ENCODE assay signal across 25 cellular contexts in the genomic region with DNA sequence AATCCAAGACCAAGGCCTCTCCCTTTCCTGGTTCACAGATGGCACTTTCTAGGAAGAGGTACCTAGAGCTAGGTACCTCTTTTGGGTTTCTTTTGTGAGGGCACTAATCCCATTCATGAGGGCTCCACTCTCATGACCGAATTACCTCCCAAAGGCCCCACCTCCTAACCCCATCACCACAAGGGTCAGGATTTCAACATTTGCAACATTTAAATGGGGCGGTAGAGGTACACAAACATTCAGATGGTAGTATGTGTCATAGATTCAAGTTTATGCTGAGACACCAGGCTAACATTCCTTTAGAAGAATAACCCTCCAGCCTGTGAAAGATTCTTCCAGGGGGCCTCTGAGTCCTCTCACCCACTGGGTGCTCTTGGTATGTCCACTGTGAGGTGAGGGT.
DNase-seq lines count a peak whose midpoint lies in the region; ATAC-seq and TF ChIP-seq lines count a peak whose summit lies in the region.
"Had no signal": no experiment of that assay in that cellular context is flagged by ENCODE, and none has a peak within 500 bp of the region (broad histone marks: within the 10 kb centered on the region; RNA-seq: fewer than 3 reads in every experiment).

No MANE protein-coding gene starts in this region.

- peak overlapping the region; percentile 18 for H2BK5ac ChIP-seq in trophoblast cell (ENCODE audit: low read depth, low read length, poor library complexity)

- peaks cover 23% of the 10 kb centered on the region for H3K79me1 ChIP-seq in trophoblast cell (ENCODE audit: low read length)

- H2AK5ac ChIP-seq in trophoblast cell (ENCODE audit: low read length): no peak overlapping the region

- H3K27ac ChIP-seq in GM23248 (no peak overlapping the region), trophoblast cell (ENCODE audit: low read depth, low read length) (peak overlapping the region; percentile 28)
- H3K27ac ChIP-seq: SK-N-MC, suprapubic skin, WERI-Rb-1 had no signal

- H3F3A ChIP-seq in GM23248 (ENCODE audit: insufficient read depth): no peaks in the 10 kb centered on the region

- no peak overlapping the region for H2BK120ac ChIP-seq in trophoblast cell (ENCODE audit: insufficient read depth, low read length, poor library complexity)

- H3K23ac ChIP-seq in trophoblast cell (ENCODE audit: low read length): no peak overlapping the region

- no peak overlapping the region for H2AFZ ChIP-seq in GM23248
- no peak overlapping the region for H2AFZ ChIP-seq in trophoblast cell (ENCODE audit: insufficient read depth, low read length, poor library complexity)

- no peak overlapping the region for H2BK12ac ChIP-seq in trophoblast cell (ENCODE audit: low read length)

- ATAC-seq in GM19035 (IDR thresholded peaks at IDR 0.05; ENCODE audit: unreplicated experiment) (no peak), HG03342 (IDR thresholded peaks at IDR 0.05; ENCODE audit: unreplicated experiment) (no peak)
- ATAC-seq: natural killer cell had no signal

- in situ Hi-C loops in GM23248 (cut with MboI): no loop called here

- no peak overlapping the region for H4K91ac ChIP-seq in trophoblast cell (ENCODE audit: low read depth, low read length)

- H3K4me1 ChIP-seq in GM23248 (ENCODE audit: insufficient read depth): no peaks in the 10 kb centered on the region
- peaks cover 23 to 43% of the 10 kb centered on the region in 2 experiments for H3K4me1 ChIP-seq in trophoblast cell (ENCODE audit: control insufficient read depth in 1 of 2, insufficient read depth in 2 of 2, low read length in 2 of 2)

- no peak overlapping the region for H4K8ac ChIP-seq in trophoblast cell (ENCODE audit: low read depth, low read length)

- H3K9me3 ChIP-seq in GM23248 (ENCODE audit: low read depth) (no peaks in the 10 kb centered on the region), trophoblast cell (ENCODE audit: insufficient read depth, low read depth, low read length) (no peaks in the 10 kb centered on the region)
- H3K9me3 ChIP-seq: suprapubic skin, uterus had no signal

- no peaks in the 10 kb centered on the region for H3K27me3 ChIP-seq in GM23248 (replicated peaks; ENCODE audit: insufficient read depth)
- no peaks in the 10 kb centered on the region for H3K27me3 ChIP-seq in trophoblast cell (ENCODE audit: insufficient read depth, low read length)
- H3K27me3 ChIP-seq: suprapubic skin, uterus had no signal

- H3K36me3 ChIP-seq in GM23248 (ENCODE audit: low read depth) (no peaks in the 10 kb centered on the region), trophoblast cell (ENCODE audit: control insufficient read depth in 1 of 2, insufficient read depth in 2 of 2, low read length in 2 of 2) (no peaks in the 10 kb centered on the region)
- H3K36me3 ChIP-seq: suprapubic skin, uterus, WERI-Rb-1 had no signal

- peak; percentile 14 for DNase-seq in GM23248
- peak; percentile 80 for DNase-seq in amniotic epithelial cell (ENCODE audit: low read depth)
- peak; percentile 33 for DNase-seq in fibroblast of pulmonary artery (ENCODE audit: low read depth)
- DNase-seq in trophoblast cell: no peak
- no peak for DNase-seq in activated gamma-delta T cell treated with Interleukin-2 at 50 U/mL for 16 hours
- no peak for DNase-seq in NCI-H1694 treated with DMSO at 0.1 percent for 48 hours (lab: John Stamatoyannopoulos, UW)
- DNase-seq: activated CD4-positive, alpha-beta memory T cell treated with anti-CD3 and anti-CD28 coated beads for 36 hours; amygdala; cerebellar nuclear complex; DMS 273 treated with DMSO at 0.1 percent for 48 hours; HCEC 1CT; KBM-7; mesendoderm; natural killer cell; NCI-H1694; NCI-H2171 treated with DMSO at 0.1 percent for 48 hours; posterior cingulate gyrus; RPMI8226; T-helper 2 cell; uterus; WERI-Rb-1 had no signal

- no peaks in the 10 kb centered on the region for H3K9me2 ChIP-seq in GM23248 (ENCODE audit: insufficient read depth)

- H3K4ac ChIP-seq in trophoblast cell (ENCODE audit: low read depth, low read length): no peak overlapping the region

- H3K79me2 ChIP-seq in GM23248 (ENCODE audit: insufficient read depth): no peaks in the 10 kb centered on the region
- H3K79me2 ChIP-seq in trophoblast cell (ENCODE audit: control insufficient read depth, insufficient read depth, low read length, poor library complexity): peaks cover 2% of the 10 kb centered on the region

- no peak overlapping the region for H3K18ac ChIP-seq in trophoblast cell (ENCODE audit: low read length)

- H4K12ac ChIP-seq in trophoblast cell (ENCODE audit: low read depth, low read length): no peak overlapping the region

- no peak overlapping the region for H3K14ac ChIP-seq in trophoblast cell (ENCODE audit: low read length)

- 74 to 77% methylated on average over 2 of the region's 2 CpGs for WGBS in GM23248 (ENCODE audit: low coverage in 1 of 2, low lambda C conversion rate in 2 of 2, missing lambda C conversion rate in 2 of 2), 2 experiments
- no CpG with 5 or more reads among the region's 2 CpGs for WGBS in trophoblast cell (ENCODE audit: extremely low coverage, insufficient coverage, insufficient read length)

- H3K4me2 ChIP-seq in GM23248 (ENCODE audit: unreplicated experiment) (no peak overlapping the region), trophoblast cell (ENCODE audit: low read length) (no peak overlapping the region)

- TF ChIP-seq CTCF in fibroblast of pulmonary artery (IDR thresholded peaks at IDR 0.05; ENCODE audit: low read length, missing control alignments): no peak

- H3K4me3 ChIP-seq in GM23248 (no peak overlapping the region), fibroblast of pulmonary artery (replicated peaks; ENCODE audit: low read depth, low read length) (no peak overlapping the region), trophoblast cell (ENCODE audit: low read depth, low read length) (no peak overlapping the region)
- H3K4me3 ChIP-seq: SK-N-MC, suprapubic skin, uterus had no signal

- H3K9ac ChIP-seq in GM23248: no peak overlapping the region
- H3K9ac ChIP-seq in trophoblast cell (ENCODE audit: low read length): no peak overlapping the region

- H4K20me1 ChIP-seq in GM23248 (ENCODE audit: insufficient read depth): no peaks in the 10 kb centered on the region

Comparison
In these comparisons a context has a peak if more than half of its experiments do, and no peak if none do; other contexts are left out.
1. DNase-seq: peak in GM23248 (single experiment), amniotic epithelial cell (single experiment) and fibroblast of pulmonary artery (single experiment); none in trophoblast cell (0 of 2), activated gamma-delta T cell treated with Interleukin-2 at 50 U/mL for 16 hours (single experiment) and NCI-H1694 treated with DMSO at 0.1 percent for 48 hours (single experiment).